Comparison of ENCODE assay signal across 10 cellular contexts in genomic region chr5:10331341-10331796, GRCh38. TPM values are rescaled to one million over a fixed set of nuclear protein-coding genes. Genes with fewer than 3 reads are reported as not detected.
DNase-seq lines count a peak whose midpoint lies in the region; ATAC-seq and TF ChIP-seq lines count a peak whose summit lies in the region.
"Had no signal": no experiment of that assay in that cellular context is flagged by ENCODE, and none has a peak within 500 bp of the region (broad histone marks: within the 10 kb centered on the region; RNA-seq: fewer than 3 reads in every experiment).

No MANE protein-coding gene starts in this region.

- H3K9me3 Mint-ChIP-seq in activated naive CD4-positive, alpha-beta T cell treated with anti-CD3 and anti-CD28 coated beads, Interleukin-2, amount 50 U/mL, for 72 hours: no peaks in the 10 kb centered on the region
- H3K9me3 Mint-ChIP-seq: IgD-negative memory B cell, memory B cell had no signal

- no peak overlapping the region for H3K9ac ChIP-seq in fibroblast of lung (ENCODE audit: insufficient read depth, low read length)
- H3K9ac ChIP-seq in parathyroid adenoma: no peak overlapping the region

- H3K36me3 ChIP-seq in fibroblast of lung (ENCODE audit: control insufficient read depth, insufficient read depth, low read length) (no peaks in the 10 kb centered on the region), parathyroid adenoma (ENCODE audit: control insufficient read depth, insufficient read depth, low read length) (no peaks in the 10 kb centered on the region)

- H3K27ac ChIP-seq in fibroblast of lung (ENCODE audit: insufficient read depth, low read length) (no peak overlapping the region), parathyroid adenoma (no peak overlapping the region)

- ATAC-seq in HG03442 (IDR thresholded peaks at IDR 0.05; ENCODE audit: unreplicated experiment) (no peak), HG03378 (IDR thresholded peaks at IDR 0.05; ENCODE audit: unreplicated experiment) (no peak), HG02852 (IDR thresholded peaks at IDR 0.05; ENCODE audit: unreplicated experiment) (no peak)
- no peak for ATAC-seq in activated naive CD4-positive, alpha-beta T cell treated with anti-CD3 and anti-CD28 coated beads, Interleukin-2, amount 50 U/mL, for 72 hours

- H3K4me1 ChIP-seq in fibroblast of lung (ENCODE audit: control insufficient read depth, extremely low read depth, insufficient read depth, low read length): peaks cover 29% of the 10 kb centered on the region
- H3K4me1 ChIP-seq in parathyroid adenoma: peaks cover 12% of the 10 kb centered on the region

- H3K4me2 ChIP-seq in fibroblast of lung (ENCODE audit: extremely low read depth, insufficient read depth, low read length) (no peak overlapping the region), parathyroid adenoma (ENCODE audit: low read length) (no peak overlapping the region)

- no peak overlapping the region for H3K27ac Mint-ChIP-seq in activated naive CD4-positive, alpha-beta T cell treated with anti-CD3 and anti-CD28 coated beads, Interleukin-2, amount 50 U/mL, for 72 hours
- H3K27ac Mint-ChIP-seq: memory B cell had no signal

- no peak overlapping the region for H3K4me3 ChIP-seq in fibroblast of lung (replicated peaks in 1 of 4; ENCODE audit: control extremely low read depth in 1 of 4, insufficient read depth in 1 of 4, low read depth in 3 of 4, low read length in 4 of 4)
- no peak overlapping the region for H3K4me3 ChIP-seq in parathyroid adenoma (ENCODE audit: low read depth, low read length)

- peak; percentile 72 for DNase-seq in DMS79 treated with DMSO at 0.1 percent for 48 hours (lab: John Stamatoyannopoulos, UW)
- peak; percentile 97 for DNase-seq in NCI-H446 treated with DMSO at 0.1 percent for 48 hours (lab: John Stamatoyannopoulos, UW)
- peak; percentile 81 to 89 for DNase-seq in fibroblast of lung (ENCODE audit: low read depth in 2 of 2)
- no peak for DNase-seq in activated naive CD4-positive, alpha-beta T cell treated with anti-CD3 and anti-CD28 coated beads, Interleukin-2, amount 50 U/mL, for 72 hours (ENCODE audit: low spot score in 2 of 2)

- TF ChIP-seq CTCF in fibroblast of lung (conservative IDR thresholded peaks at IDR 0.05 in 1 of 2, IDR thresholded peaks at IDR 0.05 in 1 of 2; ENCODE audit: low read depth in 1 of 2, low read length in 2 of 2) (no peak), parathyroid adenoma (IDR thresholded peaks at IDR 0.05) (no peak)

- H3K36me3 Mint-ChIP-seq in activated naive CD4-positive, alpha-beta T cell treated with anti-CD3 and anti-CD28 coated beads, Interleukin-2, amount 50 U/mL, for 72 hours: peaks cover 0 to 6% of the 10 kb centered on the region in 2 donors
- H3K36me3 Mint-ChIP-seq: IgD-negative memory B cell, memory B cell had no signal

- no peaks in the 10 kb centered on the region for H3K27me3 ChIP-seq in fibroblast of lung (ENCODE audit: control insufficient read depth, insufficient read depth, low read length)
- H3K27me3 ChIP-seq in parathyroid adenoma (ENCODE audit: control insufficient read depth, insufficient read depth, low read length): no peaks in the 10 kb centered on the region

- H3K79me2 ChIP-seq in fibroblast of lung (ENCODE audit: control insufficient read depth, insufficient read depth, low read length) (no peaks in the 10 kb centered on the region), parathyroid adenoma (no peaks in the 10 kb centered on the region)

- no peaks in the 10 kb centered on the region for H4K20me1 ChIP-seq in fibroblast of lung (ENCODE audit: control insufficient read depth, extremely low read depth, insufficient read depth, low read length)

- H2AFZ ChIP-seq in fibroblast of lung (ENCODE audit: low read length): no peak overlapping the region
- H2AFZ ChIP-seq in parathyroid adenoma: peak overlapping the region; percentile 70

- H3K9me3 ChIP-seq in fibroblast of lung (ENCODE audit: control insufficient read depth, insufficient read depth, low read depth, low read length) (no peaks in the 10 kb centered on the region), parathyroid adenoma (ENCODE audit: control insufficient read depth, low read length) (no peaks in the 10 kb centered on the region)

RNA-seq across cellular contexts. Expression of gene MARCHF6, which starts 22.1 kb away (rescaled TPM):
- 48.0 and 67.9 TPM in 2 replicates for total RNA-seq in fibroblast of lung
- 97.6 and 142 TPM in 2 replicates for polyA plus RNA-seq in fibroblast of lung
- polyA plus RNA-seq in fibroblast of lung (2012): 50.3 and 83.7 TPM in 2 replicates
- 159 and 220 TPM in 2 replicates for polyA minus RNA-seq in fibroblast of lung (ENCODE audit: low replicate concordance)
- total RNA-seq in activated naive CD4-positive, alpha-beta T cell treated with anti-CD3 and anti-CD28 coated beads, Interleukin-2, amount 50 U/mL, for 72 hours: 100 to 1,000 TPM in 1 of 2 donors, 10 to 100 TPM in 1; 96.3 to 115 TPM

RNA-seq across cellular contexts. Expression of gene CMBL, which starts 23.7 kb away (rescaled TPM):
- total RNA-seq in fibroblast of lung: 14.4 and 20.8 TPM in 2 replicates
- polyA plus RNA-seq in fibroblast of lung: 18.6 and 23.3 TPM in 2 replicates
- polyA plus RNA-seq in fibroblast of lung (2012): 17.6 and 24.9 TPM in 2 replicates
- 8.6 and 50.9 TPM in 2 replicates for polyA minus RNA-seq in fibroblast of lung (ENCODE audit: low replicate concordance)
- 1 to 10 TPM in 1 of 2 donors, under 1 TPM in 1; 0.80 to 1.7 TPM for total RNA-seq in activated naive CD4-positive, alpha-beta T cell treated with anti-CD3 and anti-CD28 coated beads, Interleukin-2, amount 50 U/mL, for 72 hours
- polyA plus RNA-seq: IgD-negative memory B cell had no signal

Comparison
In these comparisons a context has a peak if more than half of its experiments do, and no peak if none do; other contexts are left out.
1. DNase-seq: peak in DMS79 treated with DMSO at 0.1 percent for 48 hours (single experiment), NCI-H446 treated with DMSO at 0.1 percent for 48 hours (single experiment) and fibroblast of lung (2 of 2); none in activated naive CD4-positive, alpha-beta T cell treated with anti-CD3 and anti-CD28 coated beads, Interleukin-2, amount 50 U/mL, for 72 hours (0 of 2).